26 cellular contexts compared by ENCODE assay signal in genomic region chr5:136094913-136095641, GRCh38. TPM values are rescaled to one million over a fixed set of nuclear protein-coding genes. Genes with fewer than 3 reads are reported as not detected.
DNase-seq lines count a peak whose midpoint lies in the region; ATAC-seq, FAIRE-seq and TF ChIP-seq lines count a peak whose summit lies in the region.
"Had no signal": no experiment of that assay in that cellular context is flagged by ENCODE, and none has a peak within 500 bp of the region (broad histone marks: within the 10 kb centered on the region; RNA-seq: fewer than 3 reads in every experiment).

No MANE protein-coding gene starts in this region.

- peak overlapping the region; percentile 11 to 55; a peak in 3 of 6 replicates for H3K27ac ChIP-seq in A549
- H3K27ac ChIP-seq in left lung = no peak overlapping the region
- no peak overlapping the region for H3K27ac ChIP-seq in CD4-positive, alpha-beta memory T cell (ENCODE audit: low read depth, low read length)
- no peak overlapping the region for H3K27ac ChIP-seq in trophoblast cell (ENCODE audit: low read depth, low read length)
- H3K27ac ChIP-seq: ascending aorta, skin epidermis, uterus had no signal

- no peak overlapping the region for H2BK120ac ChIP-seq in trophoblast cell (ENCODE audit: insufficient read depth, low read length, poor library complexity)

- H3K4me2 ChIP-seq in A549 (peak overlapping the region; percentile 63), trophoblast cell (ENCODE audit: low read length) (no peak overlapping the region)

- no peak overlapping the region for H3K4ac ChIP-seq in trophoblast cell (ENCODE audit: low read depth, low read length)

- no peaks in the 10 kb centered on the region for H3K4me1 Mint-ChIP-seq in CD4-positive, alpha-beta memory T cell
- H3K4me1 Mint-ChIP-seq: activated CD4-positive, alpha-beta memory T cell treated with anti-CD3 and anti-CD28 coated beads, Interleukin-2, amount 10 ng/mL, durations not matched to agents 7 days and 5 days; activated naive CD8-positive, alpha-beta T cell treated with anti-CD3 and anti-CD28 coated beads for 36 hours; B cell; central memory CD8-positive, alpha-beta T cell; stimulated activated effector memory CD8-positive, alpha-beta T cell treated with anti-CD3 and anti-CD28 coated beads, Interleukin-12 subunit alpha, Interleukin-12 subunit beta, amount 100 ng/mL, for 72 hours had no signal

- no peak overlapping the region for H3K4me3 ChIP-seq in A549
- H3K4me3 ChIP-seq in left lung = no peak overlapping the region
- H3K4me3 ChIP-seq in CD4-positive, alpha-beta memory T cell (ENCODE audit: low read length in 2 of 2) = no peak overlapping the region
- no peak overlapping the region for H3K4me3 ChIP-seq in trophoblast cell (ENCODE audit: low read depth, low read length)
- H3K4me3 ChIP-seq: ascending aorta, skin epidermis, uterus had no signal

- intact Hi-C loops in left lung (cut with DNase I) = no loop called here
- intact Hi-C loops in CD4-positive, alpha-beta memory T cell (cut with micrococcal nuclease) = no loop called here

- no peak overlapping the region for H2AFZ ChIP-seq in trophoblast cell (ENCODE audit: insufficient read depth, low read length, poor library complexity)

- H2BK5ac ChIP-seq in trophoblast cell (ENCODE audit: low read depth, low read length, poor library complexity) = no peak overlapping the region

- no peak overlapping the region for H4K12ac ChIP-seq in trophoblast cell (ENCODE audit: low read depth, low read length)

- no peak for TF ChIP-seq RAD21 in A549 (conservative IDR thresholded peaks at IDR 0.05 in 1 of 2, IDR thresholded peaks at IDR 0.05 in 1 of 2)

- no peaks in the 10 kb centered on the region for H3K9me3 Mint-ChIP-seq in CD4-positive, alpha-beta memory T cell
- H3K9me3 Mint-ChIP-seq: activated CD4-positive, alpha-beta memory T cell treated with anti-CD3 and anti-CD28 coated beads, Interleukin-2, amount 10 ng/mL, durations not matched to agents 7 days and 5 days; activated naive CD8-positive, alpha-beta T cell treated with anti-CD3 and anti-CD28 coated beads for 36 hours; central memory CD8-positive, alpha-beta T cell; stimulated activated effector memory CD8-positive, alpha-beta T cell treated with anti-CD3 and anti-CD28 coated beads, Interleukin-12 subunit alpha, Interleukin-12 subunit beta, amount 100 ng/mL, for 72 hours had no signal

- no peaks in the 10 kb centered on the region for H3K79me1 ChIP-seq in trophoblast cell (ENCODE audit: low read length)

- H3K23ac ChIP-seq in trophoblast cell (ENCODE audit: low read length) = no peak overlapping the region

- no peaks in the 10 kb centered on the region for H3K36me3 Mint-ChIP-seq in CD4-positive, alpha-beta memory T cell
- H3K36me3 Mint-ChIP-seq: activated naive CD8-positive, alpha-beta T cell treated with anti-CD3 and anti-CD28 coated beads for 36 hours; stimulated activated effector memory CD8-positive, alpha-beta T cell treated with anti-CD3 and anti-CD28 coated beads, Interleukin-12 subunit alpha, Interleukin-12 subunit beta, amount 100 ng/mL, for 72 hours had no signal

- no peak overlapping the region for H3K4me3 Mint-ChIP-seq in CD4-positive, alpha-beta memory T cell
- H3K4me3 Mint-ChIP-seq: activated CD4-positive, alpha-beta memory T cell treated with anti-CD3 and anti-CD28 coated beads, Interleukin-2, amount 10 ng/mL, durations not matched to agents 7 days and 5 days; activated naive CD8-positive, alpha-beta T cell treated with anti-CD3 and anti-CD28 coated beads for 36 hours; B cell; central memory CD8-positive, alpha-beta T cell; stimulated activated effector memory CD8-positive, alpha-beta T cell treated with anti-CD3 and anti-CD28 coated beads, Interleukin-12 subunit alpha, Interleukin-12 subunit beta, amount 100 ng/mL, for 72 hours had no signal

- TF ChIP-seq POLR2A in A549 (IDR thresholded peaks at IDR 0.05; ENCODE audit: low read length) = no peak

- no peaks in the 10 kb centered on the region for H3K36me3 ChIP-seq in left lung
- no peaks in the 10 kb centered on the region for H3K36me3 ChIP-seq in CD4-positive, alpha-beta memory T cell (ENCODE audit: insufficient read depth, low read length)
- no peaks in the 10 kb centered on the region for H3K36me3 ChIP-seq in trophoblast cell (ENCODE audit: control insufficient read depth in 1 of 2, insufficient read depth in 2 of 2, low read length in 2 of 2)
- H3K36me3 ChIP-seq: ascending aorta, uterus had no signal

- no peak overlapping the region for H3K27ac Mint-ChIP-seq in CD4-positive, alpha-beta memory T cell
- H3K27ac Mint-ChIP-seq: activated CD4-positive, alpha-beta memory T cell treated with anti-CD3 and anti-CD28 coated beads, Interleukin-2, amount 10 ng/mL, durations not matched to agents 7 days and 5 days; activated naive CD8-positive, alpha-beta T cell treated with anti-CD3 and anti-CD28 coated beads for 36 hours; B cell; stimulated activated effector memory CD8-positive, alpha-beta T cell treated with anti-CD3 and anti-CD28 coated beads, Interleukin-12 subunit alpha, Interleukin-12 subunit beta, amount 100 ng/mL, for 72 hours had no signal

- POLR2A ChIA-PET in A549 (lab: Yijun Ruan, JAX) = no interaction called here
- POLR2A ChIA-PET in CD4-positive, alpha-beta memory T cell (lab: Charles Lee; ENCODE audit: partially characterized antibody) = no interaction called here

- 80% methylated on average over 8 of the region's 8 CpGs for WGBS in A549 (ENCODE audit: missing lambda C conversion rate)
- WGBS in trophoblast cell (ENCODE audit: extremely low coverage, insufficient coverage, insufficient read length) = no CpG with 5 or more reads among the region's 8 CpGs

- peaks cover 20% of the 10 kb centered on the region for H3K4me1 ChIP-seq in A549
- H3K4me1 ChIP-seq in left lung = peaks cover 0 to 4% of the 10 kb centered on the region in 2 donors
- H3K4me1 ChIP-seq in CD4-positive, alpha-beta memory T cell (ENCODE audit: insufficient read depth, low read length) = no peaks in the 10 kb centered on the region
- H3K4me1 ChIP-seq in trophoblast cell (ENCODE audit: control insufficient read depth in 1 of 2, insufficient read depth in 2 of 2, low read length in 2 of 2) = peaks cover 2 to 7% of the 10 kb centered on the region in 2 experiments
- H3K4me1 ChIP-seq: ascending aorta, uterus had no signal

- H3K79me2 ChIP-seq in trophoblast cell (ENCODE audit: control insufficient read depth, insufficient read depth, low read length, poor library complexity) = no peaks in the 10 kb centered on the region

- peak in 1 of 2 experiments; percentile 36; a peak in 2 of 6 replicates for ATAC-seq in A549
- peak; percentile 67 for ATAC-seq in left lung
- no peak for ATAC-seq in HG03159 (IDR thresholded peaks at IDR 0.05; ENCODE audit: unreplicated experiment)
- ATAC-seq: stimulated activated effector memory CD8-positive, alpha-beta T cell treated with anti-CD3 and anti-CD28 coated beads, Interleukin-12 subunit alpha, Interleukin-12 subunit beta, amount 100 ng/mL, for 72 hours had no signal

- DNase-seq in A549 (ENCODE audit: low read depth in 1 of 2, low spot score in 1 of 2) (no peak), NCI-H2029 (lab: John Stamatoyannopoulos, UW) (peak; percentile 61), NCI-H69 (lab: John Stamatoyannopoulos, UW) (peak; percentile 10), left lung (no peak), GM03348 (ENCODE audit: low spot score) (no peak), trophoblast cell (no peak)
- no peak for DNase-seq in CD4-positive, alpha-beta memory T cell
- DNase-seq: activated CD4-positive, alpha-beta memory T cell treated with anti-CD3 and anti-CD28 coated beads, Interleukin-2, amount 10 ng/mL, durations not matched to agents 7 days and 5 days; activated effector memory CD4-positive, alpha-beta T cell treated with Interleukin-2 at 50 U/mL for 16 hours; activated naive CD8-positive, alpha-beta T cell treated with anti-CD3 and anti-CD28 coated beads for 36 hours; glutamatergic neuron; HCEC 1CT; kidney; NCI-H1092; NCI-H1930; NCI-H774; nucleus accumbens; T1000; uterus had no signal

- H3K9ac ChIP-seq in trophoblast cell (ENCODE audit: low read length) = no peak overlapping the region

- H3K27me3 Mint-ChIP-seq in CD4-positive, alpha-beta memory T cell = peaks cover 2 to 11% of the 10 kb centered on the region in 2 donors

- no peaks in the 10 kb centered on the region for H3K9me3 ChIP-seq in A549
- H3K9me3 ChIP-seq in left lung = no peaks in the 10 kb centered on the region
- H3K9me3 ChIP-seq in CD4-positive, alpha-beta memory T cell (ENCODE audit: control insufficient read depth in 1 of 2, low read length in 2 of 2) = no peaks in the 10 kb centered on the region
- H3K9me3 ChIP-seq in trophoblast cell (ENCODE audit: insufficient read depth, low read depth, low read length) = no peaks in the 10 kb centered on the region
- H3K9me3 ChIP-seq: ascending aorta, uterus had no signal

- H3K27me3 ChIP-seq in left lung = peaks cover 0 to 4% of the 10 kb centered on the region in 2 donors
- no peaks in the 10 kb centered on the region for H3K27me3 ChIP-seq in CD4-positive, alpha-beta memory T cell (ENCODE audit: insufficient read depth, low read length)
- H3K27me3 ChIP-seq in trophoblast cell (ENCODE audit: insufficient read depth, low read length) = no peaks in the 10 kb centered on the region
- H3K27me3 ChIP-seq: ascending aorta, uterus had no signal

- no peak overlapping the region for H3K18ac ChIP-seq in trophoblast cell (ENCODE audit: low read length)

- TF ChIP-seq EP300 in A549 (IDR thresholded peaks at IDR 0.05) = no peak

- no peak overlapping the region for H4K8ac ChIP-seq in trophoblast cell (ENCODE audit: low read depth, low read length)

- no peak overlapping the region for H2AK5ac ChIP-seq in trophoblast cell (ENCODE audit: low read length)

- no peak overlapping the region for H3K14ac ChIP-seq in trophoblast cell (ENCODE audit: low read length)

- no peak overlapping the region for H2BK12ac ChIP-seq in trophoblast cell (ENCODE audit: low read length)

- no peak for FAIRE-seq in A549 (lab: Jason Lieb, UNC)
- FAIRE-seq: GM12892, kidney had no signal

- CTCF ChIA-PET in A549 (lab: Yijun Ruan, JAX) = interaction anchor here (0.8 to 1.9 kb wide), 2 partner anchors 12 to 79 kb away, joined by 5 to 6 read pairs; no protein-coding TSS in a partner anchor
- CTCF ChIA-PET in CD4-positive, alpha-beta memory T cell (lab: Charles Lee; ENCODE audit: partially characterized antibody) = no interaction called here

- no peak overlapping the region for H4K91ac ChIP-seq in trophoblast cell (ENCODE audit: low read depth, low read length)

- TF ChIP-seq CTCF in A549 (IDR thresholded peaks at IDR 0.05) (no peak), left lung (IDR thresholded peaks at IDR 0.05) (no peak)

TF ChIP-seq in A549, 52 proteins besides CTCF, POLR2A, EP300 and RAD21 (continues in another document):
- no peak for TF ChIP-seq EHMT2 (IDR thresholded peaks at IDR 0.05; ENCODE audit: low read depth)

RNA-seq across cellular contexts. Expression of gene SMAD5, which starts 37.6 kb away (rescaled TPM):
- polyA plus RNA-seq in A549 (2011; rRNA removed) = 69.9 and 101 TPM in 2 replicates
- polyA plus RNA-seq in A549 (2012; cell fraction: cytosol; rRNA removed) = 14.9 TPM in 2 replicates
- 8.0 and 9.2 TPM in 2 replicates for polyA plus RNA-seq in A549 (2012; cell fraction: nucleus; rRNA removed)
- 17.1 to 19.5 TPM (median 18.5 TPM) in 3 replicates for polyA plus RNA-seq in A549 (2017; fragmentation: RNase III; extraction: RNeasy Plus Mini Kit Qiagen cat#74134 plus additional on column Dnase treatment)
- polyA minus RNA-seq in A549 (2011; rRNA and poly(A)+ RNA removed) = 76.1 and 95.2 TPM in 2 replicates
- total RNA-seq in left lung = 10 to 100 TPM; 54.7 to 55.5 TPM
- 10 to 100 TPM; 25.7 to 27.3 TPM for total RNA-seq in CD4-positive, alpha-beta memory T cell
- polyA plus RNA-seq in CD4-positive, alpha-beta memory T cell = 10 to 100 TPM; 13.6 to 13.8 TPM
- 16.4 and 16.7 TPM in 2 replicates for polyA plus RNA-seq in trophoblast cell (2013)

Comparison
In these comparisons a context has a peak if more than half of its experiments do, and no peak if none do; other contexts are left out.
1. DNase-seq: peak in NCI-H2029 (single experiment) and NCI-H69 (single experiment); none in A549 (0 of 2), left lung (0 of 2), CD4-positive, alpha-beta memory T cell (0 of 5), GM03348 (single experiment) and trophoblast cell (0 of 2).
2. H3K27ac ChIP-seq: peak in A549 (2 of 2); none in left lung (0 of 2), CD4-positive, alpha-beta memory T cell (single experiment) and trophoblast cell (single experiment).